31 cellular contexts compared by ENCODE assay signal in genomic region chr11:73286240-73286810, GRCh38. TPM values are rescaled to one million over a fixed set of nuclear protein-coding genes. Genes with fewer than 3 reads are reported as not detected.
A peak's percentile ranks its signal among the peaks of the same experiment; 100 is the strongest.
DNase-seq lines count a peak whose midpoint lies in the region; ATAC-seq, FAIRE-seq and TF ChIP-seq lines count a peak whose summit lies in the region.
"Had no signal": no experiment of that assay in that cellular context is flagged by ENCODE, and none has a peak within 500 bp of the region (broad histone marks: within the 10 kb centered on the region; RNA-seq: fewer than 3 reads in every experiment).

No MANE protein-coding gene starts in this region.

- no peak overlapping the region for H3K27ac Mint-ChIP-seq in GM23338
- H3K27ac Mint-ChIP-seq in activated CD4-positive, alpha-beta memory T cell treated with anti-CD3 and anti-CD28 coated beads, Interleukin-2, amount 10 ng/mL, durations not matched to agents 7 days and 5 days = no peak overlapping the region
- H3K27ac Mint-ChIP-seq: activated T-helper 2 cell treated with anti-CD3 and anti-CD28 coated beads, Interferon-gamma antibody, Interleukin-2, Interleukin-4, amounts not matched to agents 10 μg/mL and 5 μg/mL and 100 μg/mL, durations not matched to agents 14 hours and 24 hours and 36 hours had no signal

- no peaks in the 10 kb centered on the region for H3K9me2 ChIP-seq in GM23338 (ENCODE audit: insufficient read depth)

- intact Hi-C loops in mammary epithelial cell (cut with micrococcal nuclease) = no loop called here
- intact Hi-C loops in stomach (cut with DNase I; ENCODE audit: low total_unique reads) = no loop called here

- peak overlapping the region; percentile 74 for H2BK15ac ChIP-seq in mesenchymal stem cell (ENCODE audit: low read depth, poor library complexity, severe bottlenecking)

- H3K36me3 ChIP-seq in BE2C (peaks cover 13% of the 10 kb centered on the region), GM23338 (ENCODE audit: insufficient read depth) (no peaks in the 10 kb centered on the region), WERI-Rb-1 (no peaks in the 10 kb centered on the region), mesenchymal stem cell (ENCODE audit: control insufficient read depth in 1 of 2, insufficient read depth in 2 of 2, low read depth in 1 of 2, low read length in 2 of 2) (no peaks in the 10 kb centered on the region), mammary epithelial cell (ENCODE audit: insufficient read depth, low read length) (no peaks in the 10 kb centered on the region), stomach (no peaks in the 10 kb centered on the region)
- H3K36me3 ChIP-seq: upper lobe of left lung had no signal

- TF ChIP-seq CTCF in BE2C (IDR thresholded peaks at IDR 0.05; ENCODE audit: low read depth, low read length) (peak; percentile 23), GM23338 (conservative IDR thresholded peaks at IDR 0.05; ENCODE audit: low read depth in 2 of 2) (peak; percentile 38 to 60), WERI-Rb-1 (IDR thresholded peaks at IDR 0.05; ENCODE audit: low read depth, low read length) (peak; percentile 25; the same call in 1 of the 2 replicates), mammary epithelial cell (conservative IDR thresholded peaks at IDR 0.05 in 1 of 2, IDR thresholded peaks at IDR 0.05 in 1 of 2; ENCODE audit: extremely low read depth in 1 of 2, insufficient read depth in 1 of 2, low read depth in 1 of 2, low read length in 2 of 2) (no peak), stomach (IDR thresholded peaks at IDR 0.05) (no peak)

- no peaks in the 10 kb centered on the region for H3K79me1 ChIP-seq in mesenchymal stem cell (replicated peaks; ENCODE audit: low read length, poor library complexity, severe bottlenecking)

- FAIRE-seq in H54 (lab: Jason Lieb, UNC) = no peak

- H3K27me3 Mint-ChIP-seq in GM23338 (ENCODE audit: insufficient read depth, low read depth, poor library complexity) = peaks cover 16% of the 10 kb centered on the region
- no peaks in the 10 kb centered on the region for H3K27me3 Mint-ChIP-seq in activated CD4-positive, alpha-beta memory T cell treated with anti-CD3 and anti-CD28 coated beads, Interleukin-2, amount 10 ng/mL, durations not matched to agents 7 days and 5 days
- H3K27me3 Mint-ChIP-seq: stimulated activated naive B cell treated with anti-CD40 and anti-IgM and Interleukin-4, amounts not matched to agents 10 μg/mL and 1 μg/mL and 100 μg/mL, for 72 hours had no signal

- no peak overlapping the region for H3K14ac ChIP-seq in mesenchymal stem cell (ENCODE audit: low read length in 2 of 2)

- H4K91ac ChIP-seq in mesenchymal stem cell (ENCODE audit: low read length) = no peak overlapping the region

- H2BK5ac ChIP-seq in mesenchymal stem cell (ENCODE audit: low read depth, low read length, poor library complexity, severe bottlenecking) = no peak overlapping the region

- H3K4me3 ChIP-seq in BE2C (ENCODE audit: low read depth, low read length) = no peak overlapping the region
- no peak overlapping the region for H3K4me3 ChIP-seq in GM23338
- no peak overlapping the region for H3K4me3 ChIP-seq in WERI-Rb-1 (ENCODE audit: low read depth, low read length)
- H3K4me3 ChIP-seq in mesenchymal stem cell (ENCODE audit: insufficient read depth in 1 of 2, low read depth in 1 of 2, low read length in 2 of 2) = no peak overlapping the region
- H3K4me3 ChIP-seq in mammary epithelial cell (replicated peaks in 1 of 3; ENCODE audit: insufficient read depth in 1 of 3, low read depth in 2 of 3, low read length in 3 of 3) = no peak overlapping the region
- H3K4me3 ChIP-seq in stomach = no peak overlapping the region
- H3K4me3 ChIP-seq: upper lobe of left lung had no signal

- no peak overlapping the region for H2BK120ac ChIP-seq in mesenchymal stem cell (ENCODE audit: low read depth, low read length)

- no peak for TF ChIP-seq EP300 in stomach (IDR thresholded peaks at IDR 0.05)

- no peak overlapping the region for H2AK5ac ChIP-seq in mesenchymal stem cell (ENCODE audit: low read length, severe bottlenecking)

- dilution Hi-C loops in mammary epithelial cell (cut with HindIII; ENCODE audit: low sequenced_read_pairs) = no loop called here

- no TSS peak for BruUV-seq in mammary epithelial cell (replicated peaks; lab: Mats Ljungman, UMichigan)

- H3K4me3 Mint-ChIP-seq in GM23338 = no peak overlapping the region
- H3K4me3 Mint-ChIP-seq in activated CD4-positive, alpha-beta memory T cell treated with anti-CD3 and anti-CD28 coated beads, Interleukin-2, amount 10 ng/mL, durations not matched to agents 7 days and 5 days = no peak overlapping the region
- H3K4me3 Mint-ChIP-seq: effector memory CD8-positive, alpha-beta T cell; naive thymus-derived CD4-positive, alpha-beta T cell; stimulated activated naive B cell treated with anti-CD40 and anti-IgM and Interleukin-4, amounts not matched to agents 10 μg/mL and 1 μg/mL and 100 μg/mL, for 72 hours had no signal

- H3F3A ChIP-seq in GM23338 (replicated peaks; ENCODE audit: low read depth) = 0 out of 2 replicates have a peak, but pooled peaks cover 2% of the 10 kb centered on the region

- no peak overlapping the region for H3K4ac ChIP-seq in mesenchymal stem cell (ENCODE audit: low read depth in 1 of 2, low read length in 2 of 2)

- H3K4me2 ChIP-seq in GM23338 (no peak overlapping the region), mesenchymal stem cell (ENCODE audit: low read length, poor library complexity, severe bottlenecking) (no peak overlapping the region), mammary epithelial cell (ENCODE audit: insufficient read depth, low read depth, low read length) (no peak overlapping the region)
- H3K4me2 ChIP-seq: KMS-11 had no signal

- TF ChIP-seq POLR2A in H54 (IDR thresholded peaks at IDR 0.05; ENCODE audit: low read depth, low read length) (no peak), stomach (IDR thresholded peaks at IDR 0.05) (no peak)

- no peaks in the 10 kb centered on the region; the same call in 1 of the 3 replicates for H3K9me3 Mint-ChIP-seq in GM23338
- H3K9me3 Mint-ChIP-seq in activated CD4-positive, alpha-beta memory T cell treated with anti-CD3 and anti-CD28 coated beads, Interleukin-2, amount 10 ng/mL, durations not matched to agents 7 days and 5 days = no peaks in the 10 kb centered on the region
- H3K9me3 Mint-ChIP-seq: activated naive CD4-positive, alpha-beta T cell treated with anti-CD3 and anti-CD28 coated beads, Interleukin-2, amount 50 U/mL, for 72 hours; activated T-helper 2 cell treated with anti-CD3 and anti-CD28 coated beads, Interferon-gamma antibody, Interleukin-2, Interleukin-4, amounts not matched to agents 10 μg/mL and 5 μg/mL and 100 μg/mL, durations not matched to agents 14 hours and 24 hours and 36 hours; effector memory CD8-positive, alpha-beta T cell; stimulated activated naive B cell treated with anti-CD40 and anti-IgM and Interleukin-4, amounts not matched to agents 10 μg/mL and 1 μg/mL and 100 μg/mL, for 72 hours had no signal

- H2BK12ac ChIP-seq in mesenchymal stem cell (ENCODE audit: low read length in 2 of 2) = no peak overlapping the region

- POLR2A ChIA-PET in activated CD4-positive, alpha-beta memory T cell treated with anti-CD3 and anti-CD28 coated beads, Interleukin-2, amount 10 ng/mL, durations not matched to agents 7 days and 5 days (lab: Charles Lee) = no interaction called here

- H3K4me1 Mint-ChIP-seq in GM23338 = peaks cover 5% of the 10 kb centered on the region; the same call in 2 of the 3 replicates
- peaks cover 24% of the 10 kb centered on the region for H3K4me1 Mint-ChIP-seq in activated CD4-positive, alpha-beta memory T cell treated with anti-CD3 and anti-CD28 coated beads, Interleukin-2, amount 10 ng/mL, durations not matched to agents 7 days and 5 days

- H2AFZ ChIP-seq in GM23338 = no peak overlapping the region
- H2AFZ ChIP-seq in mesenchymal stem cell (ENCODE audit: low read depth, low read length) = no peak overlapping the region
- H2AFZ ChIP-seq in mammary epithelial cell (ENCODE audit: low read depth, low read length) = no peak overlapping the region

- no peaks in the 10 kb centered on the region for H4K20me1 ChIP-seq in GM23338 (replicated peaks; ENCODE audit: insufficient read depth)
- no peaks in the 10 kb centered on the region for H4K20me1 ChIP-seq in mammary epithelial cell (ENCODE audit: insufficient read depth, low read length)

- in situ Hi-C loops in mammary epithelial cell (cut with MboI; ENCODE audit: low sequenced_read_pairs in 2 of 2) = loop anchor here (5.0 kb wide), 3 partner anchors 44 to 104 kb away; no protein-coding TSS in a partner anchor

- no peak overlapping the region for H4K8ac ChIP-seq in mesenchymal stem cell (ENCODE audit: low read length)

- CTCF ChIA-PET in mammary epithelial cell (lab: Charles Lee; ENCODE audit: low non-redundant PET) = no interaction called here
- CTCF ChIA-PET in activated CD4-positive, alpha-beta memory T cell treated with anti-CD3 and anti-CD28 coated beads, Interleukin-2, amount 10 ng/mL, durations not matched to agents 7 days and 5 days (lab: Charles Lee) = interaction anchor here (0.6 to 1.3 kb wide), 2 partner anchors 20 to 65 kb away, joined by 3 read pairs; no protein-coding TSS in a partner anchor

- H3K27ac ChIP-seq in GM23338 (ENCODE audit: low read depth) (no peak overlapping the region), WERI-Rb-1 (no peak overlapping the region), mesenchymal stem cell (ENCODE audit: low read length, poor library complexity, severe bottlenecking) (no peak overlapping the region), mammary epithelial cell (ENCODE audit: insufficient read depth, low read depth, low read length) (no peak overlapping the region), stomach (no peak overlapping the region)
- H3K27ac ChIP-seq: KMS-11, VCaP had no signal

- H3K27me3 ChIP-seq in BE2C (no peaks in the 10 kb centered on the region), GM23338 (ENCODE audit: insufficient read depth) (no peaks in the 10 kb centered on the region), WERI-Rb-1 (ENCODE audit: insufficient read depth, low read depth, severe bottlenecking) (no peaks in the 10 kb centered on the region), mesenchymal stem cell (ENCODE audit: control insufficient read depth in 1 of 2, insufficient read depth in 1 of 2, low read length in 2 of 2) (peaks cover 0 to 7% of the 10 kb centered on the region in 2 experiments), mammary epithelial cell (ENCODE audit: insufficient read depth, low read length) (no peaks in the 10 kb centered on the region), stomach (no peaks in the 10 kb centered on the region)
- H3K27me3 ChIP-seq: upper lobe of left lung had no signal

- H3K9me3 ChIP-seq in BE2C = no peaks in the 10 kb centered on the region
- no peaks in the 10 kb centered on the region for H3K9me3 ChIP-seq in WERI-Rb-1 (ENCODE audit: severe bottlenecking)
- H3K9me3 ChIP-seq in mesenchymal stem cell (ENCODE audit: control insufficient read depth, low read length) = no peaks in the 10 kb centered on the region
- H3K9me3 ChIP-seq in mammary epithelial cell (replicated peaks; ENCODE audit: insufficient read depth, low read length) = no peaks in the 10 kb centered on the region
- H3K9me3 ChIP-seq in stomach = no peaks in the 10 kb centered on the region
- H3K9me3 ChIP-seq: upper lobe of left lung had no signal

- ATAC-seq in GM23338 = peak; percentile 44
- ATAC-seq: activated naive CD4-positive, alpha-beta T cell treated with anti-CD3 and anti-CD28 coated beads, Interleukin-2, amount 50 U/mL, for 72 hours; effector memory CD8-positive, alpha-beta T cell; esophagus mucosa; naive thymus-derived CD4-positive, alpha-beta T cell; stimulated activated naive B cell treated with anti-CD40 and anti-IgM and Interleukin-4, amounts not matched to agents 10 μg/mL and 1 μg/mL and 100 μg/mL, for 72 hours had no signal

- 74% methylated on average over 7 of the region's 9 CpGs for WGBS in mesenchymal stem cell
- WGBS in mammary epithelial cell (ENCODE audit: low coverage, missing lambda C conversion rate) = 100% methylated on average over 6 of the region's 9 CpGs
- WGBS in stomach, 5 donors = 83 to 94% (median 84%) methylated on average over 9 of the region's 9 CpGs

- no peak overlapping the region for H3K23ac ChIP-seq in mesenchymal stem cell (ENCODE audit: low read length in 2 of 2)

- H3K9ac ChIP-seq in mesenchymal stem cell (ENCODE audit: low read length) (no peak overlapping the region), mammary epithelial cell (ENCODE audit: insufficient read depth, low read length) (no peak overlapping the region)
- H3K9ac ChIP-seq: KMS-11 had no signal

- H3K79me2 ChIP-seq in GM23338 (replicated peaks; ENCODE audit: insufficient read depth) (no peaks in the 10 kb centered on the region), mammary epithelial cell (ENCODE audit: insufficient read depth, low read length) (no peaks in the 10 kb centered on the region)

- H3K18ac ChIP-seq in mesenchymal stem cell (ENCODE audit: low read depth in 1 of 2, low read length in 2 of 2) = no peak overlapping the region

- H3K4me1 ChIP-seq in BE2C = peaks cover 54% of the 10 kb centered on the region
- H3K4me1 ChIP-seq in GM23338 (ENCODE audit: insufficient read depth) = no peaks in the 10 kb centered on the region; the same call in 1 of the 2 replicates
- H3K4me1 ChIP-seq in mesenchymal stem cell (ENCODE audit: control insufficient read depth, insufficient read depth, low read depth, low read length) = peaks cover 11% of the 10 kb centered on the region
- H3K4me1 ChIP-seq in mammary epithelial cell (ENCODE audit: insufficient read depth, low read length) = peaks cover 23% of the 10 kb centered on the region
- H3K4me1 ChIP-seq in stomach = peaks cover 9 to 29% (median 21%) of the 10 kb centered on the region in 4 donors

- DNase-seq in BE2C (no peak), GM23338 (ENCODE audit: low spot score) (peak; percentile 60), WERI-Rb-1 (no peak), mesenchymal stem cell (no peak), H54 (ENCODE audit: insufficient read length, low spot score) (no peak), mammary epithelial cell (no peak), stomach (no peak)
- DNase-seq in activated CD4-positive, alpha-beta memory T cell treated with anti-CD3 and anti-CD28 coated beads, Interleukin-2, amount 10 ng/mL, durations not matched to agents 7 days and 5 days = no peak
- DNase-seq: activated CD4-positive, alpha-beta T cell treated with anti-CD3 and anti-CD28 coated beads for 48 hours; activated CD8-positive, alpha-beta memory T cell treated with anti-CD3 and anti-CD28 coated beads for 24 hours; activated T-cell treated with anti-CD3 and anti-CD28 coated beads for 4 hours; cortex of kidney; DND-41; effector memory CD8-positive, alpha-beta T cell; foreskin fibroblast; head of caudate nucleus; islet precursor cell; midbrain; MM.1S; naive thymus-derived CD4-positive, alpha-beta T cell; NCI-H2081 treated with DMSO at 0.1 percent for 48 hours; NCI-H2227 treated with DMSO at 0.1 percent for 48 hours; NCI-H526; stimulated activated naive B cell treated with anti-CD40 and anti-IgM and Interleukin-4, amounts not matched to agents 10 μg/mL and 1 μg/mL and 100 μg/mL, for 72 hours; T-helper 9 cell; upper lobe of left lung had no signal

- H3K36me3 Mint-ChIP-seq in GM23338 (ENCODE audit: low read depth) = no peaks in the 10 kb centered on the region
- no peaks in the 10 kb centered on the region for H3K36me3 Mint-ChIP-seq in activated CD4-positive, alpha-beta memory T cell treated with anti-CD3 and anti-CD28 coated beads, Interleukin-2, amount 10 ng/mL, durations not matched to agents 7 days and 5 days (ENCODE audit: low read depth)
- H3K36me3 Mint-ChIP-seq: activated naive CD4-positive, alpha-beta T cell treated with anti-CD3 and anti-CD28 coated beads, Interleukin-2, amount 50 U/mL, for 72 hours; naive thymus-derived CD4-positive, alpha-beta T cell; stimulated activated naive B cell treated with anti-CD40 and anti-IgM and Interleukin-4, amounts not matched to agents 10 μg/mL and 1 μg/mL and 100 μg/mL, for 72 hours had no signal

RNA-seq across cellular contexts. Expression of gene P2RY6, which starts 14.2 kb away (rescaled TPM):
- 6.5 TPM for polyA plus RNA-seq in BE2C (2012; ENCODE audit: insufficient read depth, insufficient read length, low read depth)
- total RNA-seq in GM23338 (2014; rRNA removed; shearing (Covaris generic)) = not detected in 2 replicates
- polyA plus RNA-seq in GM23338 (2016; fragmentation: Nextera tagmentation; extraction: Ambion mirVana) = 0.40 TPM in 1 of 2 replicates, not detected in the other
- polyA plus RNA-seq in mesenchymal stem cell (2013, experiment 1 of 2) = 0.35 TPM
- 0.21 TPM for polyA plus RNA-seq in mesenchymal stem cell (2013, experiment 2 of 2)
- total RNA-seq in mammary epithelial cell = under 1 TPM; under 0.01 to 0.28 TPM
- 0.46 TPM for polyA plus RNA-seq in mammary epithelial cell
- not detected for polyA minus RNA-seq in mammary epithelial cell
- 1 to 10 TPM in 1 of 5 donors, under 1 TPM in 1, not detected in 3; 0.29 to 1.3 TPM for total RNA-seq in stomach
- 1 to 10 TPM; 1.2 to 2.9 (median 2.1) TPM for polyA plus RNA-seq in stomach
- not detected for total RNA-seq in activated CD4-positive, alpha-beta memory T cell treated with anti-CD3 and anti-CD28 coated beads, Interleukin-2, amount 10 ng/mL, durations not matched to agents 7 days and 5 days
- total RNA-seq: activated naive CD4-positive, alpha-beta T cell treated with anti-CD3 and anti-CD28 coated beads, Interleukin-2, amount 50 U/mL, for 72 hours; activated T-helper 2 cell treated with anti-CD3 and anti-CD28 coated beads, Interferon-gamma antibody, Interleukin-2, Interleukin-4, amounts not matched to agents 10 μg/mL and 5 μg/mL and 100 μg/mL, durations not matched to agents 14 hours and 24 hours and 36 hours had no signal
- polyA plus RNA-seq: naive thymus-derived CD4-positive, alpha-beta T cell had no signal

RNA-seq across cellular contexts. Expression of gene ARHGEF17, which starts 21.8 kb away (rescaled TPM):
- 78.2 TPM for polyA plus RNA-seq in BE2C (2012; ENCODE audit: insufficient read depth, insufficient read length, low read depth)
- 11.0 and 15.0 TPM in 2 replicates for total RNA-seq in GM23338 (2014; rRNA removed; shearing (Covaris generic))
- polyA plus RNA-seq in GM23338 (2016; fragmentation: Nextera tagmentation; extraction: Ambion mirVana) (2.7 and 2.9 TPM in 2 replicates), mammary epithelial cell (12.1 TPM), stomach (10 to 100 TPM in 2 of 3 donors, 1 to 10 TPM in 1; 5.0 to 13.1 (median 10.8) TPM)
- polyA plus RNA-seq in mesenchymal stem cell (2013, experiment 1 of 2) = 69.6 TPM
- 65.7 TPM for polyA plus RNA-seq in mesenchymal stem cell (2013, experiment 2 of 2)
- total RNA-seq in mammary epithelial cell (10 to 100 TPM; 19.5 to 25.4 TPM), stomach (10 to 100 TPM; 29.9 to 66.5 (median 38.8) TPM)
- 17.2 TPM for polyA minus RNA-seq in mammary epithelial cell
- under 1 TPM; 0.05 TPM for total RNA-seq in activated CD4-positive, alpha-beta memory T cell treated with anti-CD3 and anti-CD28 coated beads, Interleukin-2, amount 10 ng/mL, durations not matched to agents 7 days and 5 days
- polyA plus RNA-seq: naive thymus-derived CD4-positive, alpha-beta T cell had no signal

Comparison
In these comparisons a context has a peak if more than half of its experiments do, and no peak if none do; other contexts are left out.
1. CTCF ChIP-seq: peak in BE2C (single experiment), GM23338 (2 of 2) and WERI-Rb-1 (single experiment); none in mammary epithelial cell (0 of 2) and stomach (0 of 7).
2. RNA of gene ARHGEF17, which starts 21.8 kb away (total RNA-seq): 29.9 to 66.5 TPM in stomach, 19.5 to 25.4 TPM in mammary epithelial cell and 11.0 to 15.0 TPM in GM23338; 0.05 TPM in activated CD4-positive, alpha-beta memory T cell treated with anti-CD3 and anti-CD28 coated beads, Interleukin-2, amount 10 ng/mL, durations not matched to agents 7 days and 5 days; every median in the first group is over 10 times any median in the second.